In genomic region chr11:78472905-78473304, GRCh38 we compare ENCODE assay signal across 6 cellular contexts.
"Had no signal": no experiment of that assay in that cellular context is flagged by ENCODE, and none has a peak within 500 bp of the region (broad histone marks: within the 10 kb centered on the region; RNA-seq: fewer than 3 reads in every experiment).

No MANE protein-coding gene starts in this region.

- H3K4me3 ChIP-seq: GM23338 had no signal

- H2AFZ ChIP-seq: GM23338 had no signal

- H3K27ac Mint-ChIP-seq: GM23338 had no signal

- DNase-seq: H9, HCEC 1CT had no signal

- H3K27me3 Mint-ChIP-seq: IgD-negative memory B cell had no signal

- ATAC-seq: GM23338 had no signal

- FAIRE-seq: H1, HTR-8/SVneo had no signal

- H3K4me3 Mint-ChIP-seq: GM23338, H9, IgD-negative memory B cell had no signal

- H3K4me2 ChIP-seq: GM23338 had no signal

- H3K9me3 Mint-ChIP-seq: GM23338 had no signal
